Comparison of ENCODE assay signal across 7 cellular contexts in the genomic region with DNA sequence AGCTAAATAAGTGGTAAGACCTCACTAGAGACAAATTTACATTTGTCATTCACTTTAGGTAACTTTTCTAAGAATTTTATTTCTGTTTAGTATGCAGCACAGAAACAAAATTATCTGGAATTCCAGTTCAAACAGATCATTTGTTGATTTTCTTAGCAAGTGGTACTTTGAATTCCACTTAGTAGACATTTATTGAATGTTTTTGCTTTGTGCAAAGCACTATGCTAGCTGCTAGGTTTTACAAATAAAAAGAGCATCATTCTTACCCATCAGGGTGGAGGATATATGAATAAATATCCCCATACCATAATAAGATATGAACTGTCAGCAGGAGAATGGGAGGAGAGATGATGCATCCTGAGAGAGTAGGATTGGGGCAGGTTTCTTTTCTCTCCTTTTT.
"Had no signal": no experiment of that assay in that cellular context is flagged by ENCODE, and none has a peak within 500 bp of the region (broad histone marks: within the 10 kb centered on the region; RNA-seq: fewer than 3 reads in every experiment).

No MANE protein-coding gene starts in this region.

- H3K4me3 ChIP-seq: GM12878 had no signal

- FAIRE-seq: GM12878, GM12891, GM12892, GM18507, GM19239 had no signal

- DNase-seq: GDM1, GF-D8 had no signal

- ATAC-seq: GM12878 had no signal
